ENCODE assay signal across 15 cellular contexts in the genomic region with DNA sequence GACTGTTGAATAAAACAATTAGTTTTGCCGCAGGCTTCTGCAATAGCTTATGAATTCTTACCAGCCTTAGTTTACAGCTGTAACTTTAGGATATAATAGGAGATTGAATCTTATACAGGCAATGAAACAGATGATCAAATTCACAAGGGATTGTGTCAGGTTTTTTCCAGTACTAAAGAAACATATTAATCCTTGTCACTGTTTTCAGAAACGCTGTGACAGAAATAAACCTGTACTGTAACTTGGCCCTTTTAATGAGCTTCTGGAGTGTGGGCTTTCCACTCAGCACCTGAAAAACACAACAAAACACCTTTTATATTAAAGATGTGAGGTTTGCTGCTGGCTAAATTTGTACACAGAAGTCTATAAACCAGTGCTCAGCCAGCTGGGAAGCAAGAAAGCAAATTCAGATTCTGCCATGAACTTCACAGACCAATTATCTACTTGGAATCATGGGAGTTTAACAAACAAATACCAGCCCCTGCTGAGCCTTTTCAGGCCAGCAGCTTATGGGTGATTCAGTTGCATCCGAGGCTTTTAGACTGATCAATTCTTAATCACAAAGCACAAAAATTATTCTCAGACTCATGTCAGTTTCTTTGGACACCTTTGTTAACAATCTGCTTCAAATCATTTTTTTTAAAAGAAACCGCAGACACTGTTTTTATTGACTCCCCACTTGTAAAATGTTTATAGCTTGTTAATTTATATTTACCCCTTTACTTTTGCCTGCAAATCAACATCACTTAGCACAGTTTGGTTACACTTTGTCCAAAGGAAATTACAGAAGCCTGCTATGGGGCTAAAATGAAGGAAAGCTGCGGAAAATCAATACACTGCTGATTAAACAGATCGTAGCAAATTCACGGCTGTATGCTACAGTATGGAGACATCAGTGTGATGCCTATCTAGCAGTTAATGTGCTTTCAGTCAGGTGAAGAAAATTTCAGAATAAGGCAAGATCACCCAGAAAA.
DNase-seq lines count a peak whose midpoint lies in the region; ATAC-seq and TF ChIP-seq lines count a peak whose summit lies in the region.
"Had no signal": no experiment of that assay in that cellular context is flagged by ENCODE, and none has a peak within 500 bp of the region (broad histone marks: within the 10 kb centered on the region; RNA-seq: fewer than 3 reads in every experiment).

No MANE protein-coding gene starts in this region.

- no peak overlapping the region for H3K4me3 Mint-ChIP-seq in activated T-helper 2 cell treated with anti-CD3 and anti-CD28 coated beads, Interferon-gamma antibody, Interleukin-2, Interleukin-4, amounts not matched to agents 10 μg/mL and 5 μg/mL and 100 μg/mL, durations not matched to agents 14 hours and 24 hours and 36 hours (ENCODE audit: low read depth)
- H3K4me3 Mint-ChIP-seq: stimulated activated memory B cell treated with anti-CD40 and anti-IgM and Interleukin-4, amounts not matched to agents 10 μg/mL and 1 μg/mL and 100 μg/mL, for 72 hours; T-helper 1 cell treated with Interleukin-12 subunit alpha and Interleukin-12 subunit beta and Interleukin-4 antibody, amounts not matched to agents 30 μg/mL and 1 μg/mL, for 36 hours had no signal

- intact Hi-C loops in activated T-helper 2 cell treated with anti-CD3 and anti-CD28 coated beads, Interferon-gamma antibody, Interleukin-2, Interleukin-4, amounts not matched to agents 10 μg/mL and 5 μg/mL and 100 μg/mL, durations not matched to agents 14 hours and 24 hours and 36 hours (cut with micrococcal nuclease): no loop called here

- H3K36me3 Mint-ChIP-seq in activated T-helper 2 cell treated with anti-CD3 and anti-CD28 coated beads, Interferon-gamma antibody, Interleukin-2, Interleukin-4, amounts not matched to agents 10 μg/mL and 5 μg/mL and 100 μg/mL, durations not matched to agents 14 hours and 24 hours and 36 hours (ENCODE audit: low read depth): no peaks in the 10 kb centered on the region
- H3K36me3 Mint-ChIP-seq: stimulated activated memory B cell treated with anti-CD40 and anti-IgM and Interleukin-4, amounts not matched to agents 10 μg/mL and 1 μg/mL and 100 μg/mL, for 72 hours had no signal

- peak; percentile 91 for DNase-seq in NCI-H1417 treated with DMSO at 0.1 percent for 48 hours (lab: John Stamatoyannopoulos, UW)
- DNase-seq in NCI-H2196 treated with DMSO at 0.1 percent for 48 hours (lab: John Stamatoyannopoulos, UW; ENCODE audit: unreplicated experiment): peak; percentile 42
- DNase-seq in astrocyte of the hippocampus (ENCODE audit: low read depth, low spot score): peak; percentile 29
- no peak for DNase-seq in activated T-helper 2 cell treated with anti-CD3 and anti-CD28 coated beads, Interferon-gamma antibody, Interleukin-2, Interleukin-4, amounts not matched to agents 10 μg/mL and 5 μg/mL and 100 μg/mL, durations not matched to agents 14 hours and 24 hours and 36 hours (ENCODE audit: low spot score)
- DNase-seq in dedifferentiated amniotic fluid mesenchymal stem cell (ENCODE audit: extremely low spot score): no peak
- no peak for DNase-seq in stimulated activated CD4-positive, alpha-beta T cell treated with anti-CD3 and anti-CD28 coated beads, Interleukin-15, amount 100 ng/mL, for 24 hours
- DNase-seq: activated CD4-positive, alpha-beta T cell treated with anti-CD3 and anti-CD28 coated beads for 48 hours; Caco-2; IMR-90; right lobe of liver had no signal

- no peak for TF ChIP-seq CTCF in C4-2B (conservative IDR thresholded peaks at IDR 0.05)

- peak overlapping the region; percentile 34; the same call in 1 of the 2 replicates for H3K27ac ChIP-seq in C4-2B
- H3K27ac ChIP-seq: neutrophil, right lobe of liver had no signal

- no peak overlapping the region for H3K27ac Mint-ChIP-seq in activated T-helper 2 cell treated with anti-CD3 and anti-CD28 coated beads, Interferon-gamma antibody, Interleukin-2, Interleukin-4, amounts not matched to agents 10 μg/mL and 5 μg/mL and 100 μg/mL, durations not matched to agents 14 hours and 24 hours and 36 hours
- H3K27ac Mint-ChIP-seq: stimulated activated memory B cell treated with anti-CD40 and anti-IgM and Interleukin-4, amounts not matched to agents 10 μg/mL and 1 μg/mL and 100 μg/mL, for 72 hours; T-helper 1 cell treated with Interleukin-12 subunit alpha and Interleukin-12 subunit beta and Interleukin-4 antibody, amounts not matched to agents 30 μg/mL and 1 μg/mL, for 36 hours had no signal

- no peaks in the 10 kb centered on the region for H3K27me3 Mint-ChIP-seq in activated T-helper 2 cell treated with anti-CD3 and anti-CD28 coated beads, Interferon-gamma antibody, Interleukin-2, Interleukin-4, amounts not matched to agents 10 μg/mL and 5 μg/mL and 100 μg/mL, durations not matched to agents 14 hours and 24 hours and 36 hours (ENCODE audit: low read depth)
- H3K27me3 Mint-ChIP-seq: stimulated activated memory B cell treated with anti-CD40 and anti-IgM and Interleukin-4, amounts not matched to agents 10 μg/mL and 1 μg/mL and 100 μg/mL, for 72 hours had no signal

- peaks cover 13% of the 10 kb centered on the region for H3K9me3 Mint-ChIP-seq in activated T-helper 2 cell treated with anti-CD3 and anti-CD28 coated beads, Interferon-gamma antibody, Interleukin-2, Interleukin-4, amounts not matched to agents 10 μg/mL and 5 μg/mL and 100 μg/mL, durations not matched to agents 14 hours and 24 hours and 36 hours
- H3K9me3 Mint-ChIP-seq: stimulated activated memory B cell treated with anti-CD40 and anti-IgM and Interleukin-4, amounts not matched to agents 10 μg/mL and 1 μg/mL and 100 μg/mL, for 72 hours had no signal

- no peak for ATAC-seq in HG02840 (IDR thresholded peaks at IDR 0.05; ENCODE audit: low FRiP score, unreplicated experiment)
- ATAC-seq: right lobe of liver; stimulated activated memory B cell treated with anti-CD40 and anti-IgM and Interleukin-4, amounts not matched to agents 10 μg/mL and 1 μg/mL and 100 μg/mL, for 72 hours had no signal

- H3K4me1 Mint-ChIP-seq in activated T-helper 2 cell treated with anti-CD3 and anti-CD28 coated beads, Interferon-gamma antibody, Interleukin-2, Interleukin-4, amounts not matched to agents 10 μg/mL and 5 μg/mL and 100 μg/mL, durations not matched to agents 14 hours and 24 hours and 36 hours (ENCODE audit: low read depth): no peaks in the 10 kb centered on the region
- H3K4me1 Mint-ChIP-seq: stimulated activated memory B cell treated with anti-CD40 and anti-IgM and Interleukin-4, amounts not matched to agents 10 μg/mL and 1 μg/mL and 100 μg/mL, for 72 hours had no signal

Comparison
In these comparisons a context has a peak if more than half of its experiments do, and no peak if none do; other contexts are left out.
1. DNase-seq: peak in NCI-H1417 treated with DMSO at 0.1 percent for 48 hours (single experiment), NCI-H2196 treated with DMSO at 0.1 percent for 48 hours (single experiment) and astrocyte of the hippocampus (single experiment); none in activated T-helper 2 cell treated with anti-CD3 and anti-CD28 coated beads, Interferon-gamma antibody, Interleukin-2, Interleukin-4, amounts not matched to agents 10 μg/mL and 5 μg/mL and 100 μg/mL, durations not matched to agents 14 hours and 24 hours and 36 hours (single experiment), dedifferentiated amniotic fluid mesenchymal stem cell (single experiment) and stimulated activated CD4-positive, alpha-beta T cell treated with anti-CD3 and anti-CD28 coated beads, Interleukin-15, amount 100 ng/mL, for 24 hours (single experiment).